ENCODE assay signal across 8 cellular contexts in genomic region chr1:145960468-145961108, GRCh38. TPM values are rescaled to one million over a fixed set of nuclear protein-coding genes. Genes with fewer than 3 reads are reported as not detected.
A peak's percentile ranks its signal among the peaks of the same experiment; 100 is the strongest.
DNase-seq lines count a peak whose midpoint lies in the region; ATAC-seq lines count a peak whose summit lies in the region.

No MANE protein-coding gene starts in this region.

- H3K36me3 ChIP-seq in muscle layer of colon (ENCODE audit: insufficient read depth, low read length) (no peaks in the 10 kb centered on the region), thymus (ENCODE audit: control insufficient read depth, insufficient read depth) (no peaks in the 10 kb centered on the region)

- H3K4me3 ChIP-seq in muscle layer of colon (ENCODE audit: low read depth in 1 of 2, low read length in 2 of 2) (peak overlapping the region; percentile 63 to 94), thymus (ENCODE audit: low read length) (peak overlapping the region; percentile 64)

- peaks cover 56% of the 10 kb centered on the region for H3K4me1 ChIP-seq in muscle layer of colon (ENCODE audit: insufficient read depth, low read length)
- H3K4me1 ChIP-seq in thymus (ENCODE audit: control insufficient read depth, insufficient read depth, low read length), result peaks cover 37% of the 10 kb centered on the region

- no peaks in the 10 kb centered on the region for H3K9me3 ChIP-seq in muscle layer of colon (ENCODE audit: low read length)
- H3K9me3 ChIP-seq in thymus (ENCODE audit: control insufficient read depth), result no peaks in the 10 kb centered on the region

- no peaks in the 10 kb centered on the region for H3K27me3 ChIP-seq in muscle layer of colon (ENCODE audit: control insufficient read depth in 1 of 2, insufficient read depth in 2 of 2, low read length in 2 of 2)
- H3K27me3 ChIP-seq in thymus (ENCODE audit: control insufficient read depth, insufficient read depth), result no peaks in the 10 kb centered on the region

- ATAC-seq in GM21528 (IDR thresholded peaks at IDR 0.05; ENCODE audit: low FRiP score, unreplicated experiment), result no peak

- peak overlapping the region; percentile 89 for H3K9ac ChIP-seq in muscle layer of colon (ENCODE audit: low read length)

- DNase-seq in SKM-1 treated with dmso at 0.1 percent for 144 hours (lab: John Stamatoyannopoulos, UW; ENCODE audit: unreplicated experiment), result peak; percentile 65
- no peak for DNase-seq in SKM-1 (lab: John Stamatoyannopoulos, UW; ENCODE audit: unreplicated experiment)
- peak; percentile 88 for DNase-seq in NCI-H510A treated with DMSO at 0.1 percent for 48 hours (lab: John Stamatoyannopoulos, UW)
- DNase-seq in activated T-cell treated with anti-CD3 and anti-CD28 coated beads, Interleukin-2, amount 50 U/mL, for 48 hours, result peak; percentile 71 to 74
- DNase-seq in fibroblast of gingiva (ENCODE audit: low read depth), result peak; percentile 65

- H3K27ac ChIP-seq in muscle layer of colon (ENCODE audit: low read depth, low read length), result peak overlapping the region; percentile 89
- peak overlapping the region; percentile 68 for H3K27ac ChIP-seq in thymus (ENCODE audit: low read depth)

- WGBS in thymus, result under 1% methylated on average over 44 of the region's 44 CpGs

RNA-seq across cellular contexts. Expression of gene LIX1L, which starts 2.8 kb away (rescaled TPM):
- polyA plus RNA-seq in thymus, result 22.0 TPM

RNA-seq across cellular contexts. Expression of gene ANKRD34A, which starts 3.8 kb away (rescaled TPM):
- polyA plus RNA-seq in thymus, result 0.89 TPM

RNA-seq across cellular contexts. Expression of gene POLR3GL, which starts 3.9 kb away (rescaled TPM):
- 89.6 TPM for polyA plus RNA-seq in thymus

RNA-seq across cellular contexts. Expression of gene RBM8A, which starts 33.3 kb away (rescaled TPM):
- 112 TPM for polyA plus RNA-seq in thymus

RNA-seq across cellular contexts. Expression of gene TXNIP, which starts 35.8 kb away (rescaled TPM):
- 1,022 TPM for polyA plus RNA-seq in thymus
